In genomic region chr1:218164111-218164929, GRCh38 we compare ENCODE assay signal across 8 cellular contexts.
DNase-seq lines count a peak whose midpoint lies in the region; ATAC-seq and TF ChIP-seq lines count a peak whose summit lies in the region.

No MANE protein-coding gene starts in this region.

- H3K27me3 Mint-ChIP-seq in activated CD8-positive, alpha-beta T cell treated with anti-CD3 and anti-CD28 coated beads, Interleukin-2, amount 10 ng/mL, durations not matched to agents 7 days and 5 days (ENCODE audit: low read depth), result peaks cover 42% of the 10 kb centered on the region
- H3K27me3 Mint-ChIP-seq in progenitor cell of endocrine pancreas, result peaks cover 17% of the 10 kb centered on the region

- peaks cover 7% of the 10 kb centered on the region for H3K36me3 Mint-ChIP-seq in activated CD8-positive, alpha-beta T cell treated with anti-CD3 and anti-CD28 coated beads, Interleukin-2, amount 10 ng/mL, durations not matched to agents 7 days and 5 days (ENCODE audit: low read depth)
- no peaks in the 10 kb centered on the region for H3K36me3 Mint-ChIP-seq in progenitor cell of endocrine pancreas (ENCODE audit: insufficient read depth)

- DNase-seq in DMS114 treated with DMSO at 0.1 percent for 48 hours (lab: John Stamatoyannopoulos, UW; ENCODE audit: unreplicated experiment) (peak; percentile 21), MG63 (peak; percentile 62), heart right ventricle (peak; percentile 32 to 35), progenitor cell of endocrine pancreas (ENCODE audit: low spot score, unreplicated experiment) (peak; percentile 64), COLO829 (ENCODE audit: low spot score) (no peak), superior temporal gyrus (ENCODE audit: extremely low spot score) (no peak)
- DNase-seq in activated CD8-positive, alpha-beta T cell treated with anti-CD3 and anti-CD28 coated beads, Interleukin-2, amount 10 ng/mL, durations not matched to agents 7 days and 5 days, result no peak

- peak overlapping the region; percentile 57 for H3K4me3 ChIP-seq in MG63
- H3K4me3 ChIP-seq in heart right ventricle, result peak overlapping the region; percentile 37 to 64 (median 57)

- TF ChIP-seq CTCF in heart right ventricle (IDR thresholded peaks at IDR 0.05), result peak in 4 of 9 donors; percentile 9 to 31 (median 18)
- TF ChIP-seq CTCF in progenitor cell of endocrine pancreas (IDR thresholded peaks at IDR 0.05; ENCODE audit: unreplicated experiment), result peak; percentile 63

- POLR2A ChIA-PET in activated CD8-positive, alpha-beta T cell treated with anti-CD3 and anti-CD28 coated beads, Interleukin-2, amount 10 ng/mL, durations not matched to agents 7 days and 5 days (lab: Charles Lee), result interaction anchor here (0.6 kb wide), 1 partner anchor 147 kb away, joined by 3 read pairs; no protein-coding TSS in a partner anchor

- 1% methylated on average over 68 of the region's 68 CpGs for WGBS in heart right ventricle, 2 donors

- CTCF ChIA-PET in activated CD8-positive, alpha-beta T cell treated with anti-CD3 and anti-CD28 coated beads, Interleukin-2, amount 10 ng/mL, durations not matched to agents 7 days and 5 days (lab: Charles Lee), result no interaction called here

- peak overlapping the region; percentile 65 to 92 (median 86) for H3K27ac ChIP-seq in heart right ventricle

- peaks cover 23% of the 10 kb centered on the region for H3K27me3 ChIP-seq in MG63
- H3K27me3 ChIP-seq in heart right ventricle, result peaks cover 0 to 95% (median 79%) of the 10 kb centered on the region in 7 donors

- ATAC-seq in GM21526 (IDR thresholded peaks at IDR 0.05; ENCODE audit: low FRiP score, unreplicated experiment) (peak; percentile 64), heart right ventricle (peak; percentile 43 to 89 (median 79))
- peak; percentile 76 for ATAC-seq in activated CD8-positive, alpha-beta T cell treated with anti-CD3 and anti-CD28 coated beads, Interleukin-2, amount 10 ng/mL, durations not matched to agents 7 days and 5 days

- intact Hi-C loops in heart right ventricle (cut with DNase I), result no loop called here

- no peaks in the 10 kb centered on the region for H3K9me3 ChIP-seq in MG63
- no peaks in the 10 kb centered on the region for H3K9me3 ChIP-seq in heart right ventricle

- H3K4me3 Mint-ChIP-seq in activated CD8-positive, alpha-beta T cell treated with anti-CD3 and anti-CD28 coated beads, Interleukin-2, amount 10 ng/mL, durations not matched to agents 7 days and 5 days, result peak overlapping the region; percentile 76
- H3K4me3 Mint-ChIP-seq in progenitor cell of endocrine pancreas (ENCODE audit: low read depth), result peak overlapping the region; percentile 76

- peaks cover 0 to 25% (median 14%) of the 10 kb centered on the region in 9 donors for H3K4me1 ChIP-seq in heart right ventricle

- no peaks in the 10 kb centered on the region for H3K9me3 Mint-ChIP-seq in activated CD8-positive, alpha-beta T cell treated with anti-CD3 and anti-CD28 coated beads, Interleukin-2, amount 10 ng/mL, durations not matched to agents 7 days and 5 days (ENCODE audit: insufficient read depth)
- H3K9me3 Mint-ChIP-seq in progenitor cell of endocrine pancreas (ENCODE audit: low read depth), result no peaks in the 10 kb centered on the region

- no peaks in the 10 kb centered on the region for H3K36me3 ChIP-seq in MG63
- H3K36me3 ChIP-seq in heart right ventricle, result no peaks in the 10 kb centered on the region

- peaks cover 17% of the 10 kb centered on the region for H3K4me1 Mint-ChIP-seq in activated CD8-positive, alpha-beta T cell treated with anti-CD3 and anti-CD28 coated beads, Interleukin-2, amount 10 ng/mL, durations not matched to agents 7 days and 5 days (ENCODE audit: low read depth)
- peaks cover 22% of the 10 kb centered on the region for H3K4me1 Mint-ChIP-seq in progenitor cell of endocrine pancreas (ENCODE audit: low read depth)

- no peak overlapping the region for H3K27ac Mint-ChIP-seq in activated CD8-positive, alpha-beta T cell treated with anti-CD3 and anti-CD28 coated beads, Interleukin-2, amount 10 ng/mL, durations not matched to agents 7 days and 5 days
- peak overlapping the region; percentile 74 for H3K27ac Mint-ChIP-seq in progenitor cell of endocrine pancreas

Comparison
In these comparisons a context has a peak if more than half of its experiments do, and no peak if none do; other contexts are left out.
1. DNase-seq: peak in DMS114 treated with DMSO at 0.1 percent for 48 hours (single experiment), MG63 (single experiment), heart right ventricle (2 of 2) and progenitor cell of endocrine pancreas (single experiment); none in activated CD8-positive, alpha-beta T cell treated with anti-CD3 and anti-CD28 coated beads, Interleukin-2, amount 10 ng/mL, durations not matched to agents 7 days and 5 days (single experiment), COLO829 (single experiment) and superior temporal gyrus (single experiment).
2. Peak in every context shown above with its lines, with median percentiles within 50 percentile points of each other: ATAC-seq.